In the genomic region with DNA sequence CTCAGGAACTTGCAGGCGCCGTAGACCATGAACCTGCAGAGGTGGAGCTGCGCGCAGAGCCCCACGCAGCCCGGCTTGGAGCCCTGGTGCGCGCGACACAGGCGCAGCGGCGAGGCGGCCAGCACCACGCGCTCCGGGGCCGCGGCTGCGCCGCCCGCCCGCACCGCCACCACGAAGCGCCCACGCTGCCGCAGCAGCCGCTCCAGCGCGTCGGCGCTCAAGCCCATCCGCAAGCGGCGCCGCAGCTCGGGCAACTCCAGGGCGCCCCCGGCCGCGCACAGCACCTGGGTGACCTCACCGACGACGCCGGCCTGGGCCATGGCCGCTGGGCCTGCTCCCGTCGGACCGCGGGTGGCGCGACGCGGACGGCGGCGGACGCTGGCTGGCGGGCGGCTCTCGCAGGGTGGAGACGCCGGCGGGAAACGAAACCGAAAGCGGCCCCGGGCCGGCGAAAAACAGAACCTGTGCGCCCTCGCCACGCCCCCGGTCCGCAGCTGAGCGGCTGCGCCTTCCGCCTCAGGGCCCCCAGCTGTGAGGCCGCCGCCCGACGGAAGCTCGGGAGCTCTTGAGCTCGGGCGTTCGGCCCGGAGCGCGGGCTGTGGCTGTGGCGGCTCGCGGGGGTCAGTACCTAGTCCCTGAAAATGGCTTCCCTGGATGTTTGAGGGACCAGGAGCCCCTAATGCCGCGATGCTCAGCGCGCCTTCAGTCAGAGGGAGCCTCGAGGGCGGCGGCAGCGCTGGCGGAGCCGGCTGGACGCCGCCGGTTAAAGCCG, we compare ENCODE assay signal across 8 cellular contexts. TPM values are rescaled to one million over a fixed set of nuclear protein-coding genes. Genes with fewer than 3 reads are reported as not detected.
A peak's percentile ranks its signal among the peaks of the same experiment; 100 is the strongest.
DNase-seq lines count a peak whose midpoint lies in the region; ATAC-seq and TF ChIP-seq lines count a peak whose summit lies in the region.

Gene PARP12 (minus strand): TSS at position 424 of the 772 bp plus-strand sequence. CDS start 104 bp downstream, at position 320.

- H3K23ac ChIP-seq in mesendoderm (ENCODE audit: low read length): no peak within 1 kb of the TSS

- DNase-seq in Ammon's horn (ENCODE audit: low spot score) (peak; percentile 61), NCI-H748 (lab: John Stamatoyannopoulos, UW; ENCODE audit: unreplicated experiment) (peak; percentile 86), mesendoderm (peak; percentile 74)
- DNase-seq in activated CD8-positive, alpha-beta memory T cell treated with anti-CD3 and anti-CD28 coated beads for 24 hours: peak; percentile 92
- DNase-seq in effector memory CD8-positive, alpha-beta T cell: peak; percentile 80 to 83 (median 82)
- peak; percentile 75 for DNase-seq in stimulated activated CD8-positive, alpha-beta memory T cell treated with anti-CD3 and anti-CD28 coated beads, Interleukin-15, amount 100 ng/mL, for 1 hour (ENCODE audit: low read depth)

- no peaks in the 10 kb centered on the region for H3K36me3 ChIP-seq in mesendoderm (ENCODE audit: control insufficient read depth, insufficient read depth, low read length)

- no peak within 1 kb of the TSS for H2AK5ac ChIP-seq in mesendoderm (ENCODE audit: low read length)

- no peaks in the 10 kb centered on the region for H3K4me1 ChIP-seq in mesendoderm (ENCODE audit: control insufficient read depth, low read depth, low read length)

- no peak within 1 kb of the TSS for H3K4ac ChIP-seq in mesendoderm (ENCODE audit: low read depth, low read length)

- no peak within 1 kb of the TSS for H2BK120ac ChIP-seq in mesendoderm (ENCODE audit: low read depth, low read length)

- H2BK15ac ChIP-seq in mesendoderm (replicated peaks; ENCODE audit: low read depth): no peak within 1 kb of the TSS

- H3K4me3 ChIP-seq in mesendoderm (ENCODE audit: low read length): peak within 1 kb of the TSS; percentile 32

- no peaks in the 10 kb centered on the region for H3K79me2 ChIP-seq in mesendoderm (ENCODE audit: control insufficient read depth, insufficient read depth, low read length)

- no peaks in the 10 kb centered on the region for H3K79me1 ChIP-seq in mesendoderm (ENCODE audit: low read length)

- WGBS in mesendoderm (ENCODE audit: extremely low coverage, insufficient coverage, low lambda C conversion rate): no CpG with 5 or more reads among the region's 106 CpGs

- H4K8ac ChIP-seq in mesendoderm (ENCODE audit: low read depth, low read length): no peak within 1 kb of the TSS

- H3K4me3 Mint-ChIP-seq in effector memory CD8-positive, alpha-beta T cell: peak within 1 kb of the TSS; percentile 88 to 91

- peak within 1 kb of the TSS; percentile 43 for H3K18ac ChIP-seq in mesendoderm (ENCODE audit: low read length)

- peak; percentile 80 for TF ChIP-seq POLR2A in GM19099 (IDR thresholded peaks at IDR 0.05; ENCODE audit: extremely low read depth, insufficient read length, low read depth)

- H3K9ac ChIP-seq in mesendoderm (ENCODE audit: low read length): peak within 1 kb of the TSS; percentile 62

- H3K27ac ChIP-seq in mesendoderm (ENCODE audit: low read depth, low read length): no peak within 1 kb of the TSS

- no peak within 1 kb of the TSS for H4K5ac ChIP-seq in mesendoderm (ENCODE audit: low read length)

- peak within 1 kb of the TSS; percentile 88 for H3K56ac ChIP-seq in mesendoderm (ENCODE audit: low read length)

- H3K36me3 Mint-ChIP-seq in effector memory CD8-positive, alpha-beta T cell (ENCODE audit: insufficient read depth): peaks cover 11% of the 10 kb centered on the region

- ATAC-seq in HG03378 (IDR thresholded peaks at IDR 0.05; ENCODE audit: unreplicated experiment): peak; percentile 78
- peak; percentile 82 for ATAC-seq in effector memory CD8-positive, alpha-beta T cell (replicated peaks)

- peaks cover 4% of the 10 kb centered on the region for H3K27me3 ChIP-seq in mesendoderm (ENCODE audit: insufficient read depth, low read length, poor library complexity)

- H3K27ac Mint-ChIP-seq in effector memory CD8-positive, alpha-beta T cell: peak within 1 kb of the TSS; percentile 91 to 93

- H3K27me3 Mint-ChIP-seq in effector memory CD8-positive, alpha-beta T cell: peaks cover 0 to 6% of the 10 kb centered on the region in 2 donors

- H3K4me1 Mint-ChIP-seq in effector memory CD8-positive, alpha-beta T cell (ENCODE audit: low read depth in 2 of 2): peaks cover 36 to 53% of the 10 kb centered on the region in 2 donors

- H2BK5ac ChIP-seq in mesendoderm (ENCODE audit: low read length): no peak within 1 kb of the TSS

- H3K4me2 ChIP-seq in mesendoderm (ENCODE audit: low read length): peak within 1 kb of the TSS; percentile 70

- peaks cover 12% of the 10 kb centered on the region in 2 donors for H3K9me3 Mint-ChIP-seq in effector memory CD8-positive, alpha-beta T cell

RNA-seq across cellular contexts. Expression of gene PARP12, which starts in this region (rescaled TPM):
- polyA plus RNA-seq in mesendoderm (2013, experiment 1 of 2): 2.2 TPM
- 1.7 TPM for polyA plus RNA-seq in mesendoderm (2013, experiment 2 of 2)
